In genomic region chr11:103903621-103904323, GRCh38 we compare ENCODE assay signal across 10 cellular contexts.
DNase-seq lines count a peak whose midpoint lies in the region; ATAC-seq, FAIRE-seq and TF ChIP-seq lines count a peak whose summit lies in the region.
"Had no signal": no experiment of that assay in that cellular context is flagged by ENCODE, and none has a peak within 500 bp of the region (broad histone marks: within the 10 kb centered on the region; RNA-seq: fewer than 3 reads in every experiment).

No MANE protein-coding gene starts in this region.

- no peak for TF ChIP-seq RAD21 in GM12878 (IDR thresholded peaks at IDR 0.05; ENCODE audit: insufficient read depth, low read depth, low read length)

- no peak for TF ChIP-seq POLR2A in GM12878 (IDR thresholded peaks at IDR 0.05; ENCODE audit: low read depth, low read length)

- H3K4me1 ChIP-seq in GM12878 (ENCODE audit: control insufficient read depth, insufficient read depth, low read length), result peaks cover 43% of the 10 kb centered on the region

- H3K27me3 ChIP-seq in GM12878 (replicated peaks in 1 of 2; ENCODE audit: control insufficient read depth in 2 of 2, insufficient read depth in 2 of 2, low read length in 1 of 2), result no peaks in the 10 kb centered on the region
- no peaks in the 10 kb centered on the region for H3K27me3 ChIP-seq in H7 (ENCODE audit: control insufficient read depth, insufficient read depth, low read length)
- H3K27me3 ChIP-seq: cardiac muscle cell had no signal

- H4K20me1 ChIP-seq in GM12878 (ENCODE audit: control insufficient read depth, insufficient read depth), result no peaks in the 10 kb centered on the region

- TF ChIP-seq CTCF in GM12878 (IDR thresholded peaks at IDR 0.05 in 2 of 3, conservative IDR thresholded peaks at IDR 0.05 in 1 of 3; ENCODE audit: control insufficient read depth in 2 of 3, extremely low read depth in 1 of 3, insufficient read depth in 1 of 3, low read depth in 3 of 3, low read length in 3 of 3), result no peak

- 0% methylated on average over 2 of the region's 2 CpGs for WGBS in GM12878 (ENCODE audit: insufficient coverage, insufficient replicate concordance, low lambda C conversion rate, missing lambda C conversion rate)

- intact Hi-C loops in GM12878 (cut with micrococcal nuclease; ENCODE audit: unreplicated experiment), result no loop called here

- BruUV-seq in GM12878 (replicated peaks; lab: Mats Ljungman, UMichigan), result no TSS peak

- in situ Hi-C loops in GM12878 (cut with MboI), result no loop called here

- peak; percentile 78 for ATAC-seq in GM18868 (IDR thresholded peaks at IDR 0.05; ENCODE audit: unreplicated experiment)
- peak; percentile 92 for ATAC-seq in GM21528 (IDR thresholded peaks at IDR 0.05; ENCODE audit: low FRiP score, unreplicated experiment)
- ATAC-seq in HG03139 (IDR thresholded peaks at IDR 0.05; ENCODE audit: unreplicated experiment), result peak; percentile 87
- peak; percentile 87 for ATAC-seq in GM12878

- TF ChIP-seq EP300 in GM12878 (IDR thresholded peaks at IDR 0.05; ENCODE audit: borderline replicate concordance in 1 of 2, control insufficient read depth in 1 of 2, low read depth in 2 of 2, low read length in 2 of 2), result no peak

- SMC1A ChIA-PET in GM12878 (lab: Charles Lee; ENCODE audit: uncharacterized antibody, unreplicated experiment), result interaction anchor here (0.7 to 2.0 kb wide), 5 partner anchors 15 to 221 kb away, joined by 3 to 6 read pairs (median 4); no protein-coding TSS in a partner anchor

- H3K9me3 ChIP-seq in GM12878 (replicated peaks; ENCODE audit: control insufficient read depth, insufficient read depth, low read length), result no peaks in the 10 kb centered on the region

- RAD21 ChIA-PET in GM12878 (lab: Charles Lee; ENCODE audit: unreplicated experiment), result interaction anchor here (1.0 kb wide), 1 partner anchor 30 kb away, joined by 3 read pairs; no protein-coding TSS in a partner anchor

- H3K79me2 ChIP-seq in GM12878 (ENCODE audit: control insufficient read depth, insufficient read depth, low read length), result no peaks in the 10 kb centered on the region

- H3K9ac ChIP-seq in GM12878 (ENCODE audit: control insufficient read depth, insufficient read depth, low read length), result no peak overlapping the region; the same call in 1 of the 2 replicates

- H3K36me3 ChIP-seq in GM12878 (ENCODE audit: control insufficient read depth in 2 of 2, insufficient read depth in 2 of 2, low read length in 1 of 2), result no peaks in the 10 kb centered on the region
- no peaks in the 10 kb centered on the region for H3K36me3 ChIP-seq in H7 (replicated peaks; ENCODE audit: control insufficient read depth, insufficient read depth, low read length)

- POLR2A ChIA-PET in GM12878 (lab: Charles Lee), result interaction anchor here (0.6 kb wide), 1 partner anchor 30 kb away, joined by 6 read pairs; no protein-coding TSS in a partner anchor

- DNase-seq in GM12878 (ENCODE audit: low read depth, low spot score) (no peak), H7 (no peak), hepatic stellate cell (ENCODE audit: low spot score) (no peak), GM19238 (ENCODE audit: insufficient read length, low spot score) (no peak)
- DNase-seq in activated CD4-positive, CD25-positive, alpha-beta regulatory T cell treated with anti-CD3 and anti-CD28 coated beads, Interleukin-2, amount 50 U/mL, for 72 hours, result no peak
- DNase-seq: activated T-cell treated with anti-CD3 and anti-CD28 coated beads for 4 hours had no signal

- peak overlapping the region; percentile 69 for H2AFZ ChIP-seq in GM12878 (ENCODE audit: control insufficient read depth, low read depth, low read length)

- CTCF ChIA-PET in GM12878 (lab: Yijun Ruan, JAX), result interaction anchor here (1.2 kb wide), 2 partner anchors 22 to 26 kb away, joined by 3 to 6 read pairs; no protein-coding TSS in a partner anchor

- H3K27ac ChIP-seq in GM12878 (ENCODE audit: control insufficient read depth, insufficient read depth), result peak overlapping the region; percentile 49
- H3K27ac ChIP-seq: cardiac muscle cell had no signal

- H3K4me2 ChIP-seq in GM12878 (ENCODE audit: control insufficient read depth, insufficient read depth), result peak overlapping the region; percentile 77

- H3K4me3 ChIP-seq in GM12878 (peak overlapping the region; percentile 44; the same call in 1 of the 2 replicates), H7 (ENCODE audit: insufficient read depth, low read depth, low read length) (no peak overlapping the region)
- H3K4me3 ChIP-seq: cardiac muscle cell had no signal

- peak; percentile 71 for FAIRE-seq in GM12878 (lab: Jason Lieb, UNC)

TF ChIP-seq in GM12878, 131 proteins besides CTCF, POLR2A, EP300 and RAD21:
- peak; percentile 90 for TF ChIP-seq MEF2B (IDR thresholded peaks at IDR 0.05; ENCODE audit: partially characterized antibody, poor library complexity, severe bottlenecking)
- peak; percentile 86 for TF ChIP-seq IKZF2 (IDR thresholded peaks at IDR 0.05)
- peak in 1 of 2 experiments; percentile 53; a peak in 1 of 4 replicates for TF ChIP-seq BHLHE40 (IDR thresholded peaks at IDR 0.05; ENCODE audit: borderline replicate concordance in 1 of 2, low read depth in 2 of 2, low read length in 1 of 2)
- peak; percentile 71 for TF ChIP-seq EED (IDR thresholded peaks at IDR 0.05; ENCODE audit: low read depth)
- 0 out of 2 replicates have a peak, but pooled peaks have one; percentile 21 for TF ChIP-seq NBN (IDR thresholded peaks at IDR 0.05)
- TF ChIP-seq CBFB (IDR thresholded peaks at IDR 0.05; ENCODE audit: low read depth), result 0 out of 2 replicates have a peak, but pooled peaks have one; percentile 32
- no peak for TF ChIP-seq CHD4 (IDR thresholded peaks at IDR 0.05)
- no peak for TF ChIP-seq FOS (IDR thresholded peaks at IDR 0.05; ENCODE audit: borderline replicate concordance, extremely low read depth, insufficient read length)
- TF ChIP-seq SREBF2 (IDR thresholded peaks at IDR 0.05; ENCODE audit: low read length), result no peak
- no peak for TF ChIP-seq RCOR1 (conservative IDR thresholded peaks at IDR 0.05; ENCODE audit: low read depth, low read length)
- TF ChIP-seq ZNF24 (IDR thresholded peaks at IDR 0.05), result no peak
- TF ChIP-seq NR2F1 (conservative IDR thresholded peaks at IDR 0.05), result peak; percentile 44; the same call in 1 of the 2 replicates
- TF ChIP-seq BCL11A (IDR thresholded peaks at IDR 0.05; ENCODE audit: low read depth, low read length), result peak; percentile 63
- peak; percentile 49; the same call in 1 of the 2 replicates for TF ChIP-seq MTA3 (IDR thresholded peaks at IDR 0.05; ENCODE audit: borderline replicate concordance, low read length)
- peak; percentile 94; the same call in 2 of the 3 replicates for TF ChIP-seq POU2F2 (IDR thresholded peaks at IDR 0.05; ENCODE audit: borderline replicate concordance, low read depth, low read length)
- TF ChIP-seq PAX5 (IDR thresholded peaks at IDR 0.05; ENCODE audit: borderline replicate concordance, low read depth, low read length), result 0 out of 2 replicates have a peak, but pooled peaks have one; percentile 51
- TF ChIP-seq IKZF1 (conservative IDR thresholded peaks at IDR 0.05), result peak; percentile 73
- TF ChIP-seq RELB (IDR thresholded peaks at IDR 0.05; ENCODE audit: low read depth), result peak; percentile 39; the same call in 1 of the 2 replicates
- peak; percentile 52; the same call in 1 of the 2 replicates for TF ChIP-seq TBL1XR1 (IDR thresholded peaks at IDR 0.05; ENCODE audit: low read depth, low read length)
- peak; percentile 86 for TF ChIP-seq RUNX3 (IDR thresholded peaks at IDR 0.05; ENCODE audit: low read length)
TF ChIP-seq in GM12878: peak in this region for 15.
